1 cellular context compared by ENCODE assay signal in genomic region chr14:24442240-24443052, GRCh38.
TF ChIP-seq lines count a peak whose summit lies in the region.

Gene SDR39U1 (minus strand): TSS chr14:24442776. CDS start chr14:24442769, 7 bp downstream.

TF ChIP-seq in A549, 52 proteins besides CTCF, POLR2A, EP300 and RAD21 (continued from another document):
- TF ChIP-seq REST (IDR thresholded peaks at IDR 0.05) = peak; percentile 19
- no peak for TF ChIP-seq NFE2L2 (conservative IDR thresholded peaks at IDR 0.05; ENCODE audit: low read length)
- TF ChIP-seq, protein P1, sequence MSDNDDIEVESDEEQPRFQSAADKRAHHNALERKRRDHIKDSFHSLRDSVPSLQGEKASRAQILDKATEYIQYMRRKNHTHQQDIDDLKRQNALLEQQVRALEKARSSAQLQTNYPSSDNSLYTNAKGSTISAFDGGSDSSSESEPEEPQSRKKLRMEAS (IDR thresholded peaks at IDR 0.05) = peak; percentile 85
- TF ChIP-seq, protein P2, sequence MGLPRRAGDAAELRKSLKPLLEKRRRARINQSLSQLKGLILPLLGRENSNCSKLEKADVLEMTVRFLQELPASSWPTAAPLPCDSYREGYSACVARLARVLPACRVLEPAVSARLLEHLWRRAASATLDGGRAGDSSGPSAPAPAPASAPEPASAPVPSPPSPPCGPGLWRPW (IDR thresholded peaks at IDR 0.05) = no peak
- TF ChIP-seq ESRRA (IDR thresholded peaks at IDR 0.05; ENCODE audit: borderline replicate concordance, low read length) = no peak
- no peak for TF ChIP-seq GATA3 (IDR thresholded peaks at IDR 0.05; ENCODE audit: borderline replicate concordance)
- TF ChIP-seq RCOR1 (IDR thresholded peaks at IDR 0.05; ENCODE audit: low read depth, low read length) = no peak
- TF ChIP-seq CBX2 (IDR thresholded peaks at IDR 0.05; ENCODE audit: borderline replicate concordance, low read depth) = no peak
- no peak for TF ChIP-seq KDM5A (IDR thresholded peaks at IDR 0.05)
- peak; percentile 90 for TF ChIP-seq USF2 (IDR thresholded peaks at IDR 0.05)
- no peak; the same call in 1 of the 2 replicates for TF ChIP-seq POLR2AphosphoS2 (conservative IDR thresholded peaks at IDR 0.05; ENCODE audit: low read length)
- no peak for TF ChIP-seq CHD4 (IDR thresholded peaks at IDR 0.05; ENCODE audit: borderline replicate concordance)
- no peak for TF ChIP-seq ELK1 (IDR thresholded peaks at IDR 0.05; ENCODE audit: low read depth, low read length)
- TF ChIP-seq ZFP36 (IDR thresholded peaks at IDR 0.05; ENCODE audit: borderline replicate concordance, partially characterized antibody) = no peak
- no peak for TF ChIP-seq CHD2 (IDR thresholded peaks at IDR 0.05; ENCODE audit: low read length, partially characterized antibody)
- TF ChIP-seq HDAC2 (IDR thresholded peaks at IDR 0.05) = no peak
- no peak for TF ChIP-seq ZNF302 (CRISPR knock-in tag; IDR thresholded peaks at IDR 0.05)
- no peak for TF ChIP-seq HEYL (CRISPR knock-in tag; IDR thresholded peaks at IDR 0.05)
- TF ChIP-seq PHF8 (IDR thresholded peaks at IDR 0.05; ENCODE audit: borderline replicate concordance, low read depth) = peak; percentile 67; the same call in 1 of the 2 replicates
- TF ChIP-seq EHMT2 (IDR thresholded peaks at IDR 0.05; ENCODE audit: low read depth) = no peak
- no peak for TF ChIP-seq FOSL2 (IDR thresholded peaks at IDR 0.05)
- no peak for TF ChIP-seq FOSL2 (CRISPR knock-in tag; IDR thresholded peaks at IDR 0.05)
- no peak for TF ChIP-seq BHLHE40 (IDR thresholded peaks at IDR 0.05; ENCODE audit: low read depth, low read length)
- no peak for TF ChIP-seq CBX8 (IDR thresholded peaks at IDR 0.05)
- TF ChIP-seq EHF (CRISPR knock-in tag; IDR thresholded peaks at IDR 0.05) = no peak
- TF ChIP-seq HMGXB4 (CRISPR knock-in tag; IDR thresholded peaks at IDR 0.05; ENCODE audit: borderline replicate concordance) = no peak
